In genomic region chr2:219645631-219646527, GRCh38 we compare ENCODE assay signal across 10 cellular contexts. TPM values are rescaled to one million over a fixed set of nuclear protein-coding genes. Genes with fewer than 3 reads are reported as not detected.
DNase-seq lines count a peak whose midpoint lies in the region; ATAC-seq, FAIRE-seq and TF ChIP-seq lines count a peak whose summit lies in the region.
"Had no signal": no experiment of that assay in that cellular context is flagged by ENCODE, and none has a peak within 500 bp of the region (broad histone marks: within the 10 kb centered on the region; RNA-seq: fewer than 3 reads in every experiment).

No MANE protein-coding gene starts in this region.

- H3K4me1 ChIP-seq in adrenal gland (replicated peaks in 1 of 2) (peaks cover 12 to 30% of the 10 kb centered on the region in 2 donors), heart left ventricle (peaks cover 0 to 52% (median 37%) of the 10 kb centered on the region in 12 donors)

- no peaks in the 10 kb centered on the region for H3K36me3 Mint-ChIP-seq in activated CD4-positive, alpha-beta T cell treated with anti-CD3 and anti-CD28 coated beads, Interleukin-2, amount 10 ng/mL, durations not matched to agents 7 days and 5 days (ENCODE audit: low read depth)

- TF ChIP-seq POLR2A in H54 (IDR thresholded peaks at IDR 0.05; ENCODE audit: low read depth, low read length) (no peak), adrenal gland (IDR thresholded peaks at IDR 0.05) (no peak), heart left ventricle (IDR thresholded peaks at IDR 0.05) (no peak)

- H3K36me3 ChIP-seq in adrenal gland (replicated peaks in 1 of 2), result no peaks in the 10 kb centered on the region
- peaks cover 0 to 11% (median 0%) of the 10 kb centered on the region in 9 donors for H3K36me3 ChIP-seq in heart left ventricle

- intact Hi-C loops in adrenal gland (cut with DNase I), result no loop called here
- intact Hi-C loops in heart left ventricle (cut with DNase I), result loop anchor here in 7 of 10 donors (1.0 to 10.0 kb wide), 7 partner anchors 16 to 101 kb away; partner anchors contain the start of genes CHPF (in 1 of the 7), STK11IP (in 1 of the 7) and TMEM198 (in 1 of the 7)

- 63 to 65% (median 64%) methylated on average over 12 of the region's 12 CpGs for WGBS in adrenal gland, 4 donors
- 67 to 74% (median 70%) methylated on average over 12 of the region's 12 CpGs for whole genome bisulfite sequencing in heart left ventricle, 4 donors

- H3K27ac Mint-ChIP-seq in activated CD4-positive, alpha-beta T cell treated with anti-CD3 and anti-CD28 coated beads, Interleukin-2, amount 10 ng/mL, durations not matched to agents 7 days and 5 days, result no peak overlapping the region

- peaks cover 16% of the 10 kb centered on the region for H3K27me3 Mint-ChIP-seq in activated CD4-positive, alpha-beta T cell treated with anti-CD3 and anti-CD28 coated beads, Interleukin-2, amount 10 ng/mL, durations not matched to agents 7 days and 5 days

- H3K27me3 ChIP-seq in adrenal gland (no peaks in the 10 kb centered on the region), heart left ventricle (peaks cover 0 to 4% (median 0%) of the 10 kb centered on the region in 9 donors)

- peak overlapping the region in 4 of 5 donors; percentile 10 to 79 (median 56) for H3K27ac ChIP-seq in adrenal gland
- H3K27ac ChIP-seq in heart left ventricle, result peak overlapping the region; percentile 46 to 99 (median 84)

- H3K9me3 Mint-ChIP-seq in activated CD4-positive, alpha-beta T cell treated with anti-CD3 and anti-CD28 coated beads, Interleukin-2, amount 10 ng/mL, durations not matched to agents 7 days and 5 days, result no peaks in the 10 kb centered on the region

- POLR2A ChIA-PET in activated CD4-positive, alpha-beta T cell treated with anti-CD3 and anti-CD28 coated beads, Interleukin-2, amount 10 ng/mL, durations not matched to agents 7 days and 5 days (lab: Charles Lee), result no interaction called here

- H3K4me3 ChIP-seq in adrenal gland, result no peak overlapping the region
- H3K4me3 ChIP-seq in heart left ventricle, result peak overlapping the region in 1 of 12 donors; percentile 0
- H3K4me3 ChIP-seq in skeletal muscle cell (ENCODE audit: low read depth, low read length), result no peak overlapping the region

- TF ChIP-seq CTCF in adrenal gland (IDR thresholded peaks at IDR 0.05) (no peak), heart left ventricle (IDR thresholded peaks at IDR 0.05) (no peak)

- no peak overlapping the region for H3K4me3 Mint-ChIP-seq in activated CD4-positive, alpha-beta T cell treated with anti-CD3 and anti-CD28 coated beads, Interleukin-2, amount 10 ng/mL, durations not matched to agents 7 days and 5 days

- peaks cover 7% of the 10 kb centered on the region for H3K4me1 Mint-ChIP-seq in activated CD4-positive, alpha-beta T cell treated with anti-CD3 and anti-CD28 coated beads, Interleukin-2, amount 10 ng/mL, durations not matched to agents 7 days and 5 days

- ATAC-seq in heart left ventricle (peak; percentile 8 to 25 (median 16)), GM19351 (IDR thresholded peaks at IDR 0.05; ENCODE audit: unreplicated experiment) (no peak)
- ATAC-seq: Panc1 had no signal

- DNase-seq in H54 (ENCODE audit: insufficient read length, low spot score) (peak; percentile 83), adrenal gland (peak in 6 of 7 donors; percentile 42 to 75 (median 71)), heart left ventricle (peak in 3 of 5 donors; percentile 23 to 52 (median 31)), skeletal muscle cell (ENCODE audit: low read depth) (peak; percentile 36), NCI-H2081 (lab: John Stamatoyannopoulos, UW) (no peak), DMS 273 treated with DMSO at 0.1 percent for 48 hours (lab: John Stamatoyannopoulos, UW) (no peak)
- no peak for DNase-seq in activated CD4-positive, alpha-beta T cell treated with anti-CD3 and anti-CD28 coated beads, Interleukin-2, amount 10 ng/mL, durations not matched to agents 7 days and 5 days
- DNase-seq: Kasumi-1 had no signal

- CTCF ChIA-PET in activated CD4-positive, alpha-beta T cell treated with anti-CD3 and anti-CD28 coated beads, Interleukin-2, amount 10 ng/mL, durations not matched to agents 7 days and 5 days (lab: Charles Lee), result interaction anchor here (1.9 kb wide), 1 partner anchor 14 kb away, joined by 6 read pairs; no protein-coding TSS in a partner anchor

- peak; percentile 60 for FAIRE-seq in H54 (lab: Jason Lieb, UNC)

- H3K9me3 ChIP-seq in adrenal gland (replicated peaks in 1 of 3), result no peaks in the 10 kb centered on the region
- no peaks in the 10 kb centered on the region for H3K9me3 ChIP-seq in heart left ventricle

RNA-seq across cellular contexts. Expression of gene SLC4A3, which starts 18.4 kb away (rescaled TPM):
- total RNA-seq in adrenal gland, result 10 to 100 TPM in 6 of 8 donors, 1 to 10 TPM in 2; 8.3 to 32.8 (median 15.0) TPM
- polyA plus RNA-seq in adrenal gland, result 10 to 100 TPM in 2 of 3 donors, 1 to 10 TPM in 1; 5.2 to 40.5 (median 40.0) TPM
- total RNA-seq in heart left ventricle, result 100 to 1,000 TPM; 249 to 507 (median 428) TPM
- polyA plus RNA-seq in heart left ventricle, result 100 to 1,000 TPM; 236 to 250 TPM
- total RNA-seq in activated CD4-positive, alpha-beta T cell treated with anti-CD3 and anti-CD28 coated beads, Interleukin-2, amount 10 ng/mL, durations not matched to agents 7 days and 5 days, result not detected

RNA-seq across cellular contexts. Expression of gene STK11IP, which starts 48.2 kb away (rescaled TPM):
- total RNA-seq in adrenal gland (10 to 100 TPM in 6 of 8 donors, 1 to 10 TPM in 2; 5.0 to 43.7 (median 25.5) TPM), heart left ventricle (10 to 100 TPM in 7 of 9 donors, 1 to 10 TPM in 2; 7.3 to 24.1 (median 13.9) TPM)
- polyA plus RNA-seq in adrenal gland (10 to 100 TPM; 10.8 to 68.1 (median 47.6) TPM), heart left ventricle (10 to 100 TPM; 14.9 to 15.6 TPM)
- 10 to 100 TPM; 35.3 to 40.3 TPM for total RNA-seq in activated CD4-positive, alpha-beta T cell treated with anti-CD3 and anti-CD28 coated beads, Interleukin-2, amount 10 ng/mL, durations not matched to agents 7 days and 5 days

Comparison
In these comparisons a context has a peak if more than half of its experiments do, and no peak if none do; other contexts are left out.
1. DNase-seq: peak in H54 (single experiment), adrenal gland (6 of 7), heart left ventricle (3 of 5) and skeletal muscle cell (single experiment); none in activated CD4-positive, alpha-beta T cell treated with anti-CD3 and anti-CD28 coated beads, Interleukin-2, amount 10 ng/mL, durations not matched to agents 7 days and 5 days (single experiment), NCI-H2081 (0 of 2) and DMS 273 treated with DMSO at 0.1 percent for 48 hours (single experiment).
2. RNA of gene SLC4A3, which starts 18.4 kb away (total RNA-seq): 249 to 507 TPM in heart left ventricle and 8.3 to 32.8 TPM in adrenal gland; not detected in activated CD4-positive, alpha-beta T cell treated with anti-CD3 and anti-CD28 coated beads, Interleukin-2, amount 10 ng/mL, durations not matched to agents 7 days and 5 days; every median in the first group is over 4 times any median in the second.
3. intact Hi-C loops: an anchor here in heart left ventricle (1.0 to 10.0 kb wide); none called in adrenal gland.